16 cellular contexts compared by ENCODE assay signal in genomic region chr14:55366271-55366670, GRCh38. TPM values are rescaled to one million over a fixed set of nuclear protein-coding genes. Genes with fewer than 3 reads are reported as not detected.
DNase-seq lines count a peak whose midpoint lies in the region; ATAC-seq and TF ChIP-seq lines count a peak whose summit lies in the region.
"Had no signal": no experiment of that assay in that cellular context is flagged by ENCODE, and none has a peak within 500 bp of the region (broad histone marks: within the 10 kb centered on the region; RNA-seq: fewer than 3 reads in every experiment).

No MANE protein-coding gene starts in this region.

- H3K9me3 ChIP-seq in mucosa of descending colon (no peaks in the 10 kb centered on the region), gastroesophageal sphincter (no peaks in the 10 kb centered on the region)
- H3K9me3 ChIP-seq: MG63 had no signal

- TF ChIP-seq CTCF in mucosa of descending colon (IDR thresholded peaks at IDR 0.05): no peak
- no peak for TF ChIP-seq CTCF in gastroesophageal sphincter (IDR thresholded peaks at IDR 0.05)

- peak; percentile 66 for ATAC-seq in mucosa of descending colon
- no peak for ATAC-seq in gastroesophageal sphincter
- ATAC-seq in GM19324 (IDR thresholded peaks at IDR 0.05; ENCODE audit: low FRiP score, unreplicated experiment): no peak
- ATAC-seq in sciatic nerve: no peak

- H3K27me3 ChIP-seq in gastroesophageal sphincter: no peaks in the 10 kb centered on the region
- H3K27me3 ChIP-seq: MG63 had no signal

- 41 to 51% methylated on average over 3 of the region's 3 CpGs for WGBS in gastroesophageal sphincter (ENCODE audit: low coverage in 1 of 2), 2 donors

- H3K27ac ChIP-seq in gastroesophageal sphincter: no peak overlapping the region

- intact Hi-C loops in mucosa of descending colon (cut with DNase I, micrococcal nuclease): no loop called here
- intact Hi-C loops in sciatic nerve (cut with DNase I): no loop called here

- H3K4me3 ChIP-seq in mucosa of descending colon: no peak overlapping the region
- no peak overlapping the region for H3K4me3 ChIP-seq in gastroesophageal sphincter
- H3K4me3 ChIP-seq: MG63 had no signal

- H3K4me1 ChIP-seq in mucosa of descending colon (ENCODE audit: low read depth) (no peaks in the 10 kb centered on the region), gastroesophageal sphincter (no peaks in the 10 kb centered on the region)

- DNase-seq in AG08396 (ENCODE audit: low spot score) (peak; percentile 28), LHCN-M2 (ENCODE audit: low read depth) (peak; percentile 62), dedifferentiated amniotic fluid mesenchymal stem cell (ENCODE audit: extremely low spot score) (peak; percentile 40), mucosa of descending colon (no peak), GOT3 (lab: John Stamatoyannopoulos, UW) (no peak), sciatic nerve (ENCODE audit: low spot score) (no peak)
- DNase-seq: activated CD4-positive, alpha-beta T cell treated with anti-CD3 and anti-CD28 coated beads, Interleukin-2, amount 50 U/mL, for 1 hour; activated T-cell treated with anti-CD3 and anti-CD28 coated beads, Interleukin-2, amount 50 U/mL, for 48 hours; amniotic stem cell; DMS 273 treated with DMSO at 0.1 percent for 48 hours; MG63; NCI-H1930; NCI-H526; T-helper 9 cell had no signal

- no peak for TF ChIP-seq POLR2A in gastroesophageal sphincter (IDR thresholded peaks at IDR 0.05)

- H3K36me3 ChIP-seq in mucosa of descending colon (ENCODE audit: low read depth): no peaks in the 10 kb centered on the region
- H3K36me3 ChIP-seq in gastroesophageal sphincter: peaks cover 0 to 62% of the 10 kb centered on the region in 2 donors

- TF ChIP-seq EP300 in gastroesophageal sphincter (IDR thresholded peaks at IDR 0.05): no peak

RNA-seq across cellular contexts. Expression of gene ATG14, which starts 45.4 kb away (rescaled TPM):
- total RNA-seq in LHCN-M2 (2014; rRNA removed) (9.0 and 9.5 TPM in 2 replicates), mucosa of descending colon (10 to 100 TPM in 2 of 3 donors, 1 to 10 TPM in 1; 8.3 to 15.1 (median 10.8) TPM), gastroesophageal sphincter (10 to 100 TPM; 16.4 to 29.9 (median 18.1) TPM), sciatic nerve (14.8 TPM)
- 3.8 TPM for polyA plus RNA-seq in LHCN-M2 (2012)

Comparison
In these comparisons a context has a peak if more than half of its experiments do, and no peak if none do; other contexts are left out.
1. DNase-seq: peak in AG08396 (single experiment), LHCN-M2 (single experiment) and dedifferentiated amniotic fluid mesenchymal stem cell (single experiment); none in mucosa of descending colon (0 of 3), GOT3 (single experiment) and sciatic nerve (single experiment).